25 cellular contexts compared by ENCODE assay signal in genomic region chr18:7889515-7889914, GRCh38.
"Had no signal": no experiment of that assay in that cellular context is flagged by ENCODE, and none has a peak within 500 bp of the region (broad histone marks: within the 10 kb centered on the region; RNA-seq: fewer than 3 reads in every experiment).

No MANE protein-coding gene starts in this region.

- H3K36me3 ChIP-seq: gastroesophageal sphincter, neural progenitor cell, ovary, spleen, upper lobe of right lung had no signal

- H3K4me2 ChIP-seq: neural progenitor cell had no signal

- ATAC-seq: esophagus mucosa; gastroesophageal sphincter; left ventricle myocardium superior; natural killer cell treated with Interleukin-12 subunit alpha and Interleukin-12 subunit beta and Interleukin-15 and Interleukin-18, amount 100 ng/mL, for 72 hours; stimulated activated naive B cell treated with anti-CD40 and anti-IgM and Interleukin-4, amounts not matched to agents 10 μg/mL and 1 μg/mL and 100 μg/mL, for 72 hours; stimulated activated naive CD8-positive, alpha-beta T cell treated with anti-CD3 and anti-CD28 coated beads, Interleukin-15, amount 100 ng/mL, for 72 hours; upper lobe of right lung had no signal

- H3K27ac Mint-ChIP-seq: immature natural killer cell; natural killer cell treated with Interleukin-12 subunit alpha and Interleukin-12 subunit beta and Interleukin-15 and Interleukin-18, amount 100 ng/mL, for 72 hours; neural progenitor cell; progenitor cell of endocrine pancreas; stimulated activated naive B cell treated with anti-CD40 and anti-IgM and Interleukin-4, amounts not matched to agents 10 μg/mL and 1 μg/mL and 100 μg/mL, for 72 hours had no signal

- H3K27me3 Mint-ChIP-seq: natural killer cell treated with Interleukin-12 subunit alpha and Interleukin-12 subunit beta and Interleukin-15 and Interleukin-18, amount 100 ng/mL, for 72 hours; progenitor cell of endocrine pancreas; stimulated activated naive B cell treated with anti-CD40 and anti-IgM and Interleukin-4, amounts not matched to agents 10 μg/mL and 1 μg/mL and 100 μg/mL, for 72 hours; stimulated activated naive CD8-positive, alpha-beta T cell treated with anti-CD3 and anti-CD28 coated beads, Interleukin-15, amount 100 ng/mL, for 72 hours had no signal

- H3K4me1 ChIP-seq: neural progenitor cell, spleen, testis, upper lobe of right lung had no signal

- H3K4me3 ChIP-seq: coronary artery, gastroesophageal sphincter, lung, neural progenitor cell, ovary, spleen, testis, tibial nerve, upper lobe of right lung had no signal

- H3K9me3 Mint-ChIP-seq: natural killer cell treated with Interleukin-12 subunit alpha and Interleukin-12 subunit beta and Interleukin-15 and Interleukin-18, amount 100 ng/mL, for 72 hours; stimulated activated naive CD8-positive, alpha-beta T cell treated with anti-CD3 and anti-CD28 coated beads, Interleukin-15, amount 100 ng/mL, for 72 hours had no signal

- H3K36me3 Mint-ChIP-seq: immature natural killer cell; natural killer cell treated with Interleukin-12 subunit alpha and Interleukin-12 subunit beta and Interleukin-15 and Interleukin-18, amount 100 ng/mL, for 72 hours; stimulated activated naive B cell treated with anti-CD40 and anti-IgM and Interleukin-4, amounts not matched to agents 10 μg/mL and 1 μg/mL and 100 μg/mL, for 72 hours had no signal

- H3K27me3 ChIP-seq: gastroesophageal sphincter, neural progenitor cell, ovary, spleen, testis, tibial nerve, upper lobe of right lung had no signal

- FAIRE-seq: keratinocyte had no signal

- H3K4me1 Mint-ChIP-seq: stimulated activated naive B cell treated with anti-CD40 and anti-IgM and Interleukin-4, amounts not matched to agents 10 μg/mL and 1 μg/mL and 100 μg/mL, for 72 hours; stimulated activated naive CD8-positive, alpha-beta T cell treated with anti-CD3 and anti-CD28 coated beads, Interleukin-15, amount 100 ng/mL, for 72 hours had no signal

- H3K27ac ChIP-seq: coronary artery, neural progenitor cell, ovary, spleen, testis, tibial nerve, upper lobe of right lung had no signal

- H3K9ac ChIP-seq: neural progenitor cell had no signal

- H3K9me3 ChIP-seq: gastroesophageal sphincter, ovary, spleen, testis, tibial nerve, upper lobe of right lung had no signal

- DNase-seq: effector CD4-positive, alpha-beta T cell; glutamatergic neuron; immature natural killer cell; left ventricle myocardium superior; mesenchymal stem cell; midbrain; nucleus accumbens; ovary; spleen; stimulated activated CD4-positive, alpha-beta T cell treated with anti-CD3 and anti-CD28 coated beads, Interleukin-15, amount 100 ng/mL, for 24 hours; stimulated activated CD4-positive, alpha-beta T cell treated with anti-CD3 and anti-CD28 coated beads, Interleukin-1b, Interleukin-23, amount 100 ng/mL, for 48 hours; stimulated activated CD4-positive, alpha-beta T cell treated with anti-CD3 and anti-CD28 coated beads, Interleukin-4, amount 100 ng/mL, for 24 hours; stimulated activated naive B cell treated with anti-CD40 and anti-IgM and Interleukin-4, amounts not matched to agents 10 μg/mL and 1 μg/mL and 100 μg/mL, for 72 hours; stimulated activated naive CD8-positive, alpha-beta T cell treated with anti-CD3 and anti-CD28 coated beads, Interleukin-15, amount 100 ng/mL, for 72 hours; testis; upper lobe of right lung had no signal

- H3K4me3 Mint-ChIP-seq: immature natural killer cell; natural killer cell treated with Interleukin-12 subunit alpha and Interleukin-12 subunit beta and Interleukin-15 and Interleukin-18, amount 100 ng/mL, for 72 hours; neural progenitor cell; stimulated activated naive B cell treated with anti-CD40 and anti-IgM and Interleukin-4, amounts not matched to agents 10 μg/mL and 1 μg/mL and 100 μg/mL, for 72 hours; stimulated activated naive CD8-positive, alpha-beta T cell treated with anti-CD3 and anti-CD28 coated beads, Interleukin-15, amount 100 ng/mL, for 72 hours had no signal

- H2AFZ ChIP-seq: neural progenitor cell had no signal
